31 cellular contexts compared by ENCODE assay signal in genomic region chr2:113796592-113797180, GRCh38.
"Had no signal": no experiment of that assay in that cellular context is flagged by ENCODE, and none has a peak within 500 bp of the region (broad histone marks: within the 10 kb centered on the region; RNA-seq: fewer than 3 reads in every experiment).

No MANE protein-coding gene starts in this region.

- H3K4me1 ChIP-seq: ascending aorta, breast epithelium, gastroesophageal sphincter had no signal

- H3K9me3 Mint-ChIP-seq: activated CD4-positive, alpha-beta memory T cell treated with anti-CD3 and anti-CD28 coated beads for 36 hours; activated CD4-positive, alpha-beta T cell treated with anti-CD3 and anti-CD28 coated beads, Interleukin-2, amount 10 ng/mL, durations not matched to agents 24 days and 14 days; activated naive CD4-positive, alpha-beta T cell treated with anti-CD3 and anti-CD28 coated beads for 36 hours; activated naive CD4-positive, alpha-beta T cell treated with anti-CD3 and anti-CD28 coated beads, Interleukin-2, amount 50 U/mL, for 24 hours; activated naive CD8-positive, alpha-beta T cell treated with anti-CD3 and anti-CD28 coated beads for 36 hours; activated naive CD8-positive, alpha-beta T cell treated with anti-CD3 and anti-CD28 coated beads, Interleukin-2, amount 50 U/mL, for 24 hours; activated T-helper 1 cell treated with anti-CD3 and anti-CD28 coated beads, Interleukin-12 subunit alpha, Interleukin-12 subunit beta, Interleukin-2, Interleukin-4 antibody, amounts not matched to agents 30 ng/mL and 10 ng/mL and 1 ng/mL, durations not matched to agents 14 hours and 24 hours and 36 hours; activated T-helper 2 cell treated with anti-CD3 and anti-CD28 coated beads, Interferon-gamma antibody, Interleukin-2, Interleukin-4, amounts not matched to agents 10 μg/mL and 5 μg/mL and 100 μg/mL, durations not matched to agents 14 hours and 24 hours and 36 hours; brain had no signal

- DNase-seq: activated CD4-positive, alpha-beta memory T cell treated with anti-CD3 and anti-CD28 coated beads for 36 hours; activated CD4-positive, alpha-beta T cell treated with anti-CD3 and anti-CD28 coated beads for 36 hours; activated CD4-positive, alpha-beta T cell treated with anti-CD3 and anti-CD28 coated beads, Interleukin-2, amount 10 ng/mL, durations not matched to agents 24 days and 14 days; activated CD4-positive, CD25-positive, alpha-beta regulatory T cell; activated CD4-positive, CD25-positive, alpha-beta regulatory T cell treated with anti-CD3 and anti-CD28 coated beads, Interleukin-2, amount 50 U/mL, for 72 hours; activated CD8-positive, alpha-beta memory T cell treated with anti-CD3 and anti-CD28 coated beads, Interleukin-2, amount 10 ng/mL, durations not matched to agents 7 days and 5 days; activated CD8-positive, alpha-beta memory T cell treated with anti-CD3 and anti-CD28 coated beads, Interleukin-2, amount 50 U/mL, for 4 hours; activated CD8-positive, alpha-beta T cell treated with anti-CD3 and anti-CD28 coated beads, Interleukin-2, amount 10 ng/mL, durations not matched to agents 7 days and 5 days; activated effector memory CD4-positive, alpha-beta T cell treated with anti-CD3 and anti-CD28 coated beads, Interleukin-2, amount 50 U/mL, for 16 hours; activated naive CD4-positive, alpha-beta T cell treated with anti-CD3 and anti-CD28 coated beads for 36 hours; activated naive CD8-positive, alpha-beta T cell treated with anti-CD3 and anti-CD28 coated beads for 36 hours; activated naive CD8-positive, alpha-beta T cell treated with anti-CD3 and anti-CD28 coated beads, Interleukin-2, amount 50 U/mL, for 24 hours; activated T-cell treated with anti-CD3 and anti-CD28 coated beads, Interleukin-2, amount 50 U/mL, for 1 hour; activated T-cell treated with anti-CD3 and anti-CD28 coated beads, Interleukin-2, amount 50 U/mL, for 48 hours; central memory CD4-positive, alpha-beta T cell; cerebellar nuclear complex; colonic mucosa; effector CD8-positive, alpha-beta T cell; esophagus squamous epithelium; foreskin melanocyte; T-helper 1 cell; T-helper 17 cell had no signal

- H3K36me3 Mint-ChIP-seq: activated CD4-positive, alpha-beta memory T cell treated with anti-CD3 and anti-CD28 coated beads for 36 hours; activated CD8-positive, alpha-beta memory T cell treated with anti-CD3 and anti-CD28 coated beads, Interleukin-2, amount 10 ng/mL, durations not matched to agents 7 days and 5 days; activated naive CD4-positive, alpha-beta T cell treated with anti-CD3 and anti-CD28 coated beads, Interleukin-2, amount 50 U/mL, for 24 hours; activated naive CD8-positive, alpha-beta T cell treated with anti-CD3 and anti-CD28 coated beads for 36 hours; brain had no signal

- ATAC-seq: activated CD4-positive, alpha-beta T cell treated with anti-CD3 and anti-CD28 coated beads for 36 hours; activated CD8-positive, alpha-beta memory T cell treated with anti-CD3 and anti-CD28 coated beads, Interleukin-2, amount 10 ng/mL, durations not matched to agents 7 days and 5 days; activated CD8-positive, alpha-beta T cell treated with anti-CD3 and anti-CD28 coated beads, Interleukin-2, amount 10 ng/mL, durations not matched to agents 7 days and 5 days; activated naive CD8-positive, alpha-beta T cell treated with anti-CD3 and anti-CD28 coated beads, Interleukin-2, amount 50 U/mL, for 24 hours; gastroesophageal sphincter; T-helper 17 cell had no signal

- H3K4me3 Mint-ChIP-seq: activated CD4-positive, alpha-beta memory T cell treated with anti-CD3 and anti-CD28 coated beads for 36 hours; activated CD4-positive, alpha-beta T cell treated with anti-CD3 and anti-CD28 coated beads for 36 hours; activated CD4-positive, alpha-beta T cell treated with anti-CD3 and anti-CD28 coated beads, Interleukin-2, amount 10 ng/mL, durations not matched to agents 24 days and 14 days; activated CD8-positive, alpha-beta memory T cell treated with anti-CD3 and anti-CD28 coated beads, Interleukin-2, amount 10 ng/mL, durations not matched to agents 7 days and 5 days; activated CD8-positive, alpha-beta T cell treated with anti-CD3 and anti-CD28 coated beads, Interleukin-2, amount 10 ng/mL, durations not matched to agents 7 days and 5 days; activated naive CD4-positive, alpha-beta T cell treated with anti-CD3 and anti-CD28 coated beads for 36 hours; activated naive CD4-positive, alpha-beta T cell treated with anti-CD3 and anti-CD28 coated beads, Interleukin-2, amount 50 U/mL, for 24 hours; activated naive CD8-positive, alpha-beta T cell treated with anti-CD3 and anti-CD28 coated beads for 36 hours; activated naive CD8-positive, alpha-beta T cell treated with anti-CD3 and anti-CD28 coated beads, Interleukin-2, amount 50 U/mL, for 24 hours; activated T-helper 1 cell treated with anti-CD3 and anti-CD28 coated beads, Interleukin-12 subunit alpha, Interleukin-12 subunit beta, Interleukin-2, Interleukin-4 antibody, amounts not matched to agents 30 ng/mL and 10 ng/mL and 1 ng/mL, durations not matched to agents 14 hours and 24 hours and 36 hours; brain; T-helper 17 cell had no signal

- H3K9me3 ChIP-seq: ascending aorta, breast epithelium, colonic mucosa, esophagus squamous epithelium, gastroesophageal sphincter had no signal

- H3K36me3 ChIP-seq: ascending aorta, breast epithelium, cardiac muscle cell, colonic mucosa, esophagus squamous epithelium, gastroesophageal sphincter had no signal

- H3K27me3 ChIP-seq: ascending aorta, breast epithelium, cardiac muscle cell, colonic mucosa, esophagus squamous epithelium, gastroesophageal sphincter had no signal

- H3K27ac Mint-ChIP-seq: activated CD4-positive, alpha-beta memory T cell treated with anti-CD3 and anti-CD28 coated beads for 36 hours; activated CD4-positive, alpha-beta T cell treated with anti-CD3 and anti-CD28 coated beads for 36 hours; activated CD4-positive, alpha-beta T cell treated with anti-CD3 and anti-CD28 coated beads, Interleukin-2, amount 10 ng/mL, durations not matched to agents 24 days and 14 days; activated CD8-positive, alpha-beta memory T cell treated with anti-CD3 and anti-CD28 coated beads, Interleukin-2, amount 10 ng/mL, durations not matched to agents 7 days and 5 days; activated CD8-positive, alpha-beta T cell treated with anti-CD3 and anti-CD28 coated beads, Interleukin-2, amount 10 ng/mL, durations not matched to agents 7 days and 5 days; activated naive CD4-positive, alpha-beta T cell treated with anti-CD3 and anti-CD28 coated beads for 36 hours; activated naive CD4-positive, alpha-beta T cell treated with anti-CD3 and anti-CD28 coated beads, Interleukin-2, amount 50 U/mL, for 24 hours; activated naive CD8-positive, alpha-beta T cell treated with anti-CD3 and anti-CD28 coated beads for 36 hours; activated naive CD8-positive, alpha-beta T cell treated with anti-CD3 and anti-CD28 coated beads, Interleukin-2, amount 50 U/mL, for 24 hours; activated T-helper 1 cell treated with anti-CD3 and anti-CD28 coated beads, Interleukin-12 subunit alpha, Interleukin-12 subunit beta, Interleukin-2, Interleukin-4 antibody, amounts not matched to agents 30 ng/mL and 10 ng/mL and 1 ng/mL, durations not matched to agents 14 hours and 24 hours and 36 hours; activated T-helper 2 cell treated with anti-CD3 and anti-CD28 coated beads, Interferon-gamma antibody, Interleukin-2, Interleukin-4, amounts not matched to agents 10 μg/mL and 5 μg/mL and 100 μg/mL, durations not matched to agents 14 hours and 24 hours and 36 hours; brain; T-helper 17 cell had no signal

- H3K4me3 ChIP-seq: ascending aorta, breast epithelium, cardiac muscle cell, colonic mucosa, esophagus squamous epithelium, gastroesophageal sphincter had no signal

- H3K27me3 Mint-ChIP-seq: activated CD4-positive, alpha-beta T cell treated with anti-CD3 and anti-CD28 coated beads for 36 hours; activated CD4-positive, alpha-beta T cell treated with anti-CD3 and anti-CD28 coated beads, Interleukin-2, amount 10 ng/mL, durations not matched to agents 24 days and 14 days; activated CD8-positive, alpha-beta memory T cell treated with anti-CD3 and anti-CD28 coated beads, Interleukin-2, amount 10 ng/mL, durations not matched to agents 7 days and 5 days; activated naive CD4-positive, alpha-beta T cell treated with anti-CD3 and anti-CD28 coated beads, Interleukin-2, amount 50 U/mL, for 24 hours; activated naive CD8-positive, alpha-beta T cell treated with anti-CD3 and anti-CD28 coated beads for 36 hours had no signal

- H3K27ac ChIP-seq: ascending aorta, breast epithelium, cardiac muscle cell, colonic mucosa, epithelial cell of prostate, esophagus squamous epithelium, gastroesophageal sphincter had no signal
